In genomic region chr17:79046501-79047280, GRCh38 we compare ENCODE assay signal across 1 cellular context.
TF ChIP-seq lines count a peak whose summit lies in the region.

No MANE protein-coding gene starts in this region.

TF ChIP-seq in HepG2, 621 proteins besides CTCF, POLR2A, EP300 and RAD21:
- TF ChIP-seq ZBTB49 (CRISPR knock-in tag; IDR thresholded peaks at IDR 0.05; ENCODE audit: borderline replicate concordance) = no peak
- no peak for TF ChIP-seq THYN1 (CRISPR knock-in tag; IDR thresholded peaks at IDR 0.05; ENCODE audit: borderline replicate concordance, low read depth)
- 0 out of 2 replicates have a peak, but pooled peaks have one; percentile 52 for TF ChIP-seq TRAFD1 (CRISPR knock-in tag; IDR thresholded peaks at IDR 0.05; ENCODE audit: borderline replicate concordance)
- TF ChIP-seq RXRA (CRISPR knock-in tag; IDR thresholded peaks at IDR 0.05) = 0 out of 2 replicates have a peak, but pooled peaks have one; percentile 4
- no peak for TF ChIP-seq ZNF446 (CRISPR knock-in tag; IDR thresholded peaks at IDR 0.05)
- no peak for TF ChIP-seq ZMYM3 (CRISPR knock-in tag; IDR thresholded peaks at IDR 0.05)
